Comparison of ENCODE assay signal across 1 cellular context in the genomic region with DNA sequence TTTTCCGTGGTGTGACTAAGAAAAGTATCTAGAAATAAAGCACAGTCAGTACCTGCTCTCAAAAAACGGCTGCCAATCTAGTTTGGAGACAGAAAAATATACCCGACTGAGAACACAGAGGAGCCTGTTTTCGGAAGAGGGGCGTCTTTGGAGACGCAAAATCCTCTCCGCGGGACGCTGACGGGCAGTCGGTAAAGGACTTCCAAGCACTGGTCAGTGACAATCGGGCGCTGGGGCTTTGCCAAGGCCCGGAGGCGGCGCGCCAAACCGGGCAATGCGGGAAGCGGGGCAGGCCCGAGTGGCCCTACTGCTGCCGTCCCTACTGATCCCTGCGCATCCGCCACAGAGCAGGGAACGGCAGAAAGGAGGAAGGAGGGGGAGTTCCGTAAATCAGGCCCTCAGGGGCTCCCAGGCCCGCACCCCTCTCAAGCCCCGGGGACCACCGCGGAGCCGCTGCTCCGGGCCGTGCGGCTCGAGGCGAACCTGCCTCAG.
A peak's percentile ranks its signal among the peaks of the same experiment; 100 is the strongest.
TF ChIP-seq lines count a peak whose summit lies in the region.

No MANE protein-coding gene starts in this region.

TF ChIP-seq in K562, 482 proteins besides CTCF, POLR2A, EP300 and RAD21 (continued from another document and continues in another):
- no peak for TF ChIP-seq ZBTB40 (IDR thresholded peaks at IDR 0.05)
- no peak for TF ChIP-seq ZBTB40 (CRISPR knock-in tag; IDR thresholded peaks at IDR 0.05)
- TF ChIP-seq ZFX (CRISPR knock-in tag; IDR thresholded peaks at IDR 0.05) = peak; percentile 93
- no peak for TF ChIP-seq MTA1 (IDR thresholded peaks at IDR 0.05; ENCODE audit: borderline replicate concordance)
- TF ChIP-seq, protein P1, sequence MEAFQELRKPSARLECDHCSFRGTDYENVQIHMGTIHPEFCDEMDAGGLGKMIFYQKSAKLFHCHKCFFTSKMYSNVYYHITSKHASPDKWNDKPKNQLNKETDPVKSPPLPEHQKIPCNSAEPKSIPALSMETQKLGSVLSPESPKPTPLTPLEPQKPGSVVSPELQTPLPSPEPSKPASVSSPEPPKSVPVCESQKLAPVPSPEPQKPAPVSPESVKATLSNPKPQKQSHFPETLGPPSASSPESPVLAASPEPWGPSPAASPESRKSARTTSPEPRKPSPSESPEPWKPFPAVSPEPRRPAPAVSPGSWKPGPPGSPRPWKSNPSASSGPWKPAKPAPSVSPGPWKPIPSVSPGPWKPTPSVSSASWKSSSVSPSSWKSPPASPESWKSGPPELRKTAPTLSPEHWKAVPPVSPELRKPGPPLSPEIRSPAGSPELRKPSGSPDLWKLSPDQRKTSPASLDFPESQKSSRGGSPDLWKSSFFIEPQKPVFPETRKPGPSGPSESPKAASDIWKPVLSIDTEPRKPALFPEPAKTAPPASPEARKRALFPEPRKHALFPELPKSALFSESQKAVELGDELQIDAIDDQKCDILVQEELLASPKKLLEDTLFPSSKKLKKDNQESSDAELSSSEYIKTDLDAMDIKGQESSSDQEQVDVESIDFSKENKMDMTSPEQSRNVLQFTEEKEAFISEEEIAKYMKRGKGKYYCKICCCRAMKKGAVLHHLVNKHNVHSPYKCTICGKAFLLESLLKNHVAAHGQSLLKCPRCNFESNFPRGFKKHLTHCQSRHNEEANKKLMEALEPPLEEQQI (IDR thresholded peaks at IDR 0.05) = no peak
- no peak for TF ChIP-seq ZNF318 (IDR thresholded peaks at IDR 0.05; ENCODE audit: borderline replicate concordance in 1 of 2, low read depth in 1 of 2)
- TF ChIP-seq ZNF76 (CRISPR knock-in tag; IDR thresholded peaks at IDR 0.05; ENCODE audit: borderline replicate concordance) = 0 out of 2 replicates have a peak, but pooled peaks have one; percentile 42
- TF ChIP-seq JUND (IDR thresholded peaks at IDR 0.05; ENCODE audit: borderline replicate concordance, low read depth, low read length) = no peak
- 0 out of 3 replicates have a peak, but pooled peaks have one; percentile 13 for TF ChIP-seq JUND (tag; IDR thresholded peaks at IDR 0.05; ENCODE audit: borderline replicate concordance, low read depth, low read length)
- TF ChIP-seq BRD4 (IDR thresholded peaks at IDR 0.05) = 0 out of 2 replicates have a peak, but pooled peaks have one; percentile 72
- TF ChIP-seq SMARCA5 (IDR thresholded peaks at IDR 0.05) = no peak
- TF ChIP-seq, protein P2, sequence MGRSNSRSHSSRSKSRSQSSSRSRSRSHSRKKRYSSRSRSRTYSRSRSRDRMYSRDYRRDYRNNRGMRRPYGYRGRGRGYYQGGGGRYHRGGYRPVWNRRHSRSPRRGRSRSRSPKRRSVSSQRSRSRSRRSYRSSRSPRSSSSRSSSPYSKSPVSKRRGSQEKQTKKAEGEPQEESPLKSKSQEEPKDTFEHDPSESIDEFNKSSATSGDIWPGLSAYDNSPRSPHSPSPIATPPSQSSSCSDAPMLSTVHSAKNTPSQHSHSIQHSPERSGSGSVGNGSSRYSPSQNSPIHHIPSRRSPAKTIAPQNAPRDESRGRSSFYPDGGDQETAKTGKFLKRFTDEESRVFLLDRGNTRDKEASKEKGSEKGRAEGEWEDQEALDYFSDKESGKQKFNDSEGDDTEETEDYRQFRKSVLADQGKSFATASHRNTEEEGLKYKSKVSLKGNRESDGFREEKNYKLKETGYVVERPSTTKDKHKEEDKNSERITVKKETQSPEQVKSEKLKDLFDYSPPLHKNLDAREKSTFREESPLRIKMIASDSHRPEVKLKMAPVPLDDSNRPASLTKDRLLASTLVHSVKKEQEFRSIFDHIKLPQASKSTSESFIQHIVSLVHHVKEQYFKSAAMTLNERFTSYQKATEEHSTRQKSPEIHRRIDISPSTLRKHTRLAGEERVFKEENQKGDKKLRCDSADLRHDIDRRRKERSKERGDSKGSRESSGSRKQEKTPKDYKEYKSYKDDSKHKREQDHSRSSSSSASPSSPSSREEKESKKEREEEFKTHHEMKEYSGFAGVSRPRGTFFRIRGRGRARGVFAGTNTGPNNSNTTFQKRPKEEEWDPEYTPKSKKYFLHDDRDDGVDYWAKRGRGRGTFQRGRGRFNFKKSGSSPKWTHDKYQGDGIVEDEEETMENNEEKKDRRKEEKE (IDR thresholded peaks at IDR 0.05; ENCODE audit: borderline replicate concordance in 1 of 2, control insufficient read depth in 1 of 2, low read depth in 2 of 2, low read length in 1 of 2) = no peak
- TF ChIP-seq NKRF (IDR thresholded peaks at IDR 0.05; ENCODE audit: borderline replicate concordance) = 0 out of 2 replicates have a peak, but pooled peaks have one; percentile 35
- TF ChIP-seq, protein P3, sequence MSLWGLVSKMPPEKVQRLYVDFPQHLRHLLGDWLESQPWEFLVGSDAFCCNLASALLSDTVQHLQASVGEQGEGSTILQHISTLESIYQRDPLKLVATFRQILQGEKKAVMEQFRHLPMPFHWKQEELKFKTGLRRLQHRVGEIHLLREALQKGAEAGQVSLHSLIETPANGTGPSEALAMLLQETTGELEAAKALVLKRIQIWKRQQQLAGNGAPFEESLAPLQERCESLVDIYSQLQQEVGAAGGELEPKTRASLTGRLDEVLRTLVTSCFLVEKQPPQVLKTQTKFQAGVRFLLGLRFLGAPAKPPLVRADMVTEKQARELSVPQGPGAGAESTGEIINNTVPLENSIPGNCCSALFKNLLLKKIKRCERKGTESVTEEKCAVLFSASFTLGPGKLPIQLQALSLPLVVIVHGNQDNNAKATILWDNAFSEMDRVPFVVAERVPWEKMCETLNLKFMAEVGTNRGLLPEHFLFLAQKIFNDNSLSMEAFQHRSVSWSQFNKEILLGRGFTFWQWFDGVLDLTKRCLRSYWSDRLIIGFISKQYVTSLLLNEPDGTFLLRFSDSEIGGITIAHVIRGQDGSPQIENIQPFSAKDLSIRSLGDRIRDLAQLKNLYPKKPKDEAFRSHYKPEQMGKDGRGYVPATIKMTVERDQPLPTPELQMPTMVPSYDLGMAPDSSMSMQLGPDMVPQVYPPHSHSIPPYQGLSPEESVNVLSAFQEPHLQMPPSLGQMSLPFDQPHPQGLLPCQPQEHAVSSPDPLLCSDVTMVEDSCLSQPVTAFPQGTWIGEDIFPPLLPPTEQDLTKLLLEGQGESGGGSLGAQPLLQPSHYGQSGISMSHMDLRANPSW (CRISPR knock-in tag; IDR thresholded peaks at IDR 0.05) = no peak
